ENCODE assay signal across 17 cellular contexts in genomic region chr6:134590449-134590848, GRCh38.
DNase-seq lines count a peak whose midpoint lies in the region; ATAC-seq and TF ChIP-seq lines count a peak whose summit lies in the region.
"Had no signal": no experiment of that assay in that cellular context is flagged by ENCODE, and none has a peak within 500 bp of the region (broad histone marks: within the 10 kb centered on the region; RNA-seq: fewer than 3 reads in every experiment).

No MANE protein-coding gene starts in this region.

- TF ChIP-seq EP300 in SK-N-SH (IDR thresholded peaks at IDR 0.05; ENCODE audit: borderline replicate concordance in 1 of 2, low read depth in 1 of 2, low read length in 1 of 2): no peak

- H3K27me3 Mint-ChIP-seq in GM23338 (ENCODE audit: insufficient read depth, low read depth, poor library complexity): peaks cover 2% of the 10 kb centered on the region
- no peaks in the 10 kb centered on the region for H3K27me3 Mint-ChIP-seq in progenitor cell of endocrine pancreas

- H3K27me3 ChIP-seq in GM23338 (ENCODE audit: insufficient read depth) (no peaks in the 10 kb centered on the region), SK-N-SH (ENCODE audit: insufficient read depth) (no peaks in the 10 kb centered on the region)

- H2AFZ ChIP-seq in GM23338: no peak overlapping the region; the same call in 1 of the 2 replicates
- peak overlapping the region; percentile 46; the same call in 1 of the 2 replicates for H2AFZ ChIP-seq in SK-N-SH (ENCODE audit: low read depth)

- no peak for ATAC-seq in GM23338
- ATAC-seq in HG03108 (IDR thresholded peaks at IDR 0.05; ENCODE audit: unreplicated experiment): no peak
- ATAC-seq: left lobe of liver, psoas muscle, WTC11 had no signal

- H3K4me3 Mint-ChIP-seq in GM23338 (no peak overlapping the region), progenitor cell of endocrine pancreas (ENCODE audit: low read depth) (no peak overlapping the region)
- H3K4me3 Mint-ChIP-seq: WTC11 had no signal

- H3K9me3 Mint-ChIP-seq in GM23338 (no peaks in the 10 kb centered on the region), progenitor cell of endocrine pancreas (ENCODE audit: low read depth) (no peaks in the 10 kb centered on the region)
- H3K9me3 Mint-ChIP-seq: WTC11 had no signal

- H3K36me3 Mint-ChIP-seq in GM23338 (ENCODE audit: low read depth) (no peaks in the 10 kb centered on the region), progenitor cell of endocrine pancreas (ENCODE audit: insufficient read depth) (no peaks in the 10 kb centered on the region)
- H3K36me3 Mint-ChIP-seq: WTC11 had no signal

- H3K4me1 Mint-ChIP-seq in GM23338 (peaks cover 8% of the 10 kb centered on the region; the same call in 2 of the 3 replicates), progenitor cell of endocrine pancreas (ENCODE audit: low read depth) (peaks cover 5% of the 10 kb centered on the region)

- TF ChIP-seq CTCF in GM23338 (conservative IDR thresholded peaks at IDR 0.05; ENCODE audit: low read depth in 2 of 2): no peak
- no peak for TF ChIP-seq CTCF in SK-N-SH (IDR thresholded peaks at IDR 0.05)
- TF ChIP-seq CTCF in GM10248 (IDR thresholded peaks at IDR 0.05; ENCODE audit: control extremely low read depth, extremely low read depth, low read depth, missing control alignments): no peak
- no peak for TF ChIP-seq CTCF in progenitor cell of endocrine pancreas (IDR thresholded peaks at IDR 0.05; ENCODE audit: unreplicated experiment)

- no peak overlapping the region for H3K27ac ChIP-seq in GM23338 (ENCODE audit: low read depth)
- H3K27ac ChIP-seq in SK-N-SH (ENCODE audit: low read depth in 2 of 2, low read length in 1 of 2): peak overlapping the region in 1 of 2 experiments; percentile 95; a peak in 2 of 4 replicates
- H3K27ac ChIP-seq: psoas muscle, thoracic aorta had no signal

- H3K9me3 ChIP-seq in SK-N-SH: no peaks in the 10 kb centered on the region
- H3K9me3 ChIP-seq: psoas muscle, thoracic aorta had no signal

- 92% methylated on average over 7 of the region's 7 CpGs for WGBS in SK-N-SH (ENCODE audit: low lambda C conversion rate)

- peaks cover 5% of the 10 kb centered on the region; the same call in 1 of the 2 replicates for H3K4me1 ChIP-seq in GM23338 (ENCODE audit: insufficient read depth)
- peaks cover 0 to 3% of the 10 kb centered on the region in 2 experiments; a peak in 1 of 4 replicates for H3K4me1 ChIP-seq in SK-N-SH (ENCODE audit: control insufficient read depth in 1 of 2, insufficient read depth in 2 of 2, low read depth in 1 of 2, low read length in 1 of 2)
- H3K4me1 ChIP-seq: psoas muscle had no signal

- H3K36me3 ChIP-seq in GM23338 (ENCODE audit: insufficient read depth): no peaks in the 10 kb centered on the region
- no peaks in the 10 kb centered on the region for H3K36me3 ChIP-seq in SK-N-SH (replicated peaks in 1 of 2; ENCODE audit: control insufficient read depth in 1 of 2, insufficient read depth in 2 of 2, low read length in 1 of 2)
- H3K36me3 ChIP-seq: thoracic aorta had no signal

- peak overlapping the region; percentile 2; the same call in 1 of the 2 replicates for H3K27ac Mint-ChIP-seq in GM23338
- no peak overlapping the region for H3K27ac Mint-ChIP-seq in progenitor cell of endocrine pancreas

- 0 out of 2 replicates have a peak, but pooled peaks cover 4% of the 10 kb centered on the region for H3K9me2 ChIP-seq in GM23338 (ENCODE audit: insufficient read depth)
- H3K9me2 ChIP-seq in SK-N-SH: no peaks in the 10 kb centered on the region

- H3F3A ChIP-seq in GM23338 (replicated peaks; ENCODE audit: low read depth) (no peaks in the 10 kb centered on the region), SK-N-SH (replicated peaks; ENCODE audit: insufficient read depth) (peaks cover 20% of the 10 kb centered on the region)

- H3K9ac ChIP-seq in SK-N-SH: peak overlapping the region; percentile 37; the same call in 1 of the 2 replicates

- H3K79me2 ChIP-seq in GM23338 (replicated peaks; ENCODE audit: insufficient read depth) (no peaks in the 10 kb centered on the region), SK-N-SH (ENCODE audit: insufficient read depth) (no peaks in the 10 kb centered on the region)

- no peak for DNase-seq in GM23338 (ENCODE audit: low spot score)
- DNase-seq in SK-N-SH: no peak
- peak; percentile 59 for DNase-seq in fibroblast of peridontal ligament (ENCODE audit: extremely low read depth)
- DNase-seq in GM10248 (ENCODE audit: extremely low spot score): no peak
- no peak for DNase-seq in kidney glomerular epithelial cell (lab: John Stamatoyannopoulos, UW)
- no peak for DNase-seq in progenitor cell of endocrine pancreas (ENCODE audit: low spot score, unreplicated experiment)
- DNase-seq: activated CD8-positive, alpha-beta memory T cell treated with anti-CD3 and anti-CD28 coated beads, Interleukin-2, amount 50 U/mL, for 4 hours; activated naive CD4-positive, alpha-beta T cell treated with Interleukin-2 at 50 U/mL for 16 hours; caudate nucleus; GF-D8; hypothalamus; NCI-H1105; psoas muscle had no signal

- H4K20me1 ChIP-seq in GM23338 (replicated peaks; ENCODE audit: insufficient read depth): no peaks in the 10 kb centered on the region
- H4K20me1 ChIP-seq in SK-N-SH (ENCODE audit: insufficient read depth): no peaks in the 10 kb centered on the region

- H3K4me2 ChIP-seq in GM23338 (no peak overlapping the region), SK-N-SH (no peak overlapping the region)

- no peak for TF ChIP-seq RAD21 in SK-N-SH (IDR thresholded peaks at IDR 0.05; ENCODE audit: low read length)

- CTCF ChIA-PET in SK-N-SH (lab: Yijun Ruan, JAX): interaction anchor here (0.6 kb wide), 1 partner anchor 10 kb away, joined by 3 read pairs; no protein-coding TSS in a partner anchor
- CTCF ChIA-PET in GM10248 (lab: Yijun Ruan, JAX): interaction anchor here (1.0 to 1.6 kb wide), 2 partner anchors 24 to 424 kb away, joined by 3 read pairs; no protein-coding TSS in a partner anchor

- POLR2A ChIA-PET in SK-N-SH (lab: Yijun Ruan, JAX) (no interaction called here), GM10248 (lab: Yijun Ruan, JAX) (no interaction called here)

- H3K4me3 ChIP-seq in GM23338: no peak overlapping the region
- no peak overlapping the region for H3K4me3 ChIP-seq in SK-N-SH (ENCODE audit: low read depth in 2 of 2, low read length in 1 of 2)
- H3K4me3 ChIP-seq: psoas muscle, thoracic aorta had no signal

TF ChIP-seq in GM23338, 12 proteins besides CTCF, POLR2A, EP300 and RAD21 (continues in another document):
- TF ChIP-seq REST (IDR thresholded peaks at IDR 0.05; ENCODE audit: unreplicated experiment): no peak

TF ChIP-seq in SK-N-SH, 30 proteins besides CTCF, POLR2A, EP300 and RAD21:
- TF ChIP-seq REST (IDR thresholded peaks at IDR 0.05; ENCODE audit: low read depth, low read length): no peak
- TF ChIP-seq SMC3 (IDR thresholded peaks at IDR 0.05; ENCODE audit: low read depth, low read length): no peak
- no peak for TF ChIP-seq TAF1 (IDR thresholded peaks at IDR 0.05; ENCODE audit: borderline replicate concordance, low read depth, low read length)
- no peak for TF ChIP-seq NRF1 (IDR thresholded peaks at IDR 0.05; ENCODE audit: low read depth, low read length)
- no peak for TF ChIP-seq MXI1 (IDR thresholded peaks at IDR 0.05; ENCODE audit: low read depth, low read length)
- TF ChIP-seq ELF1 (IDR thresholded peaks at IDR 0.05): no peak
- no peak for TF ChIP-seq IRF3 (IDR thresholded peaks at IDR 0.05; ENCODE audit: low read depth, low read length)
- no peak for TF ChIP-seq MEF2A (IDR thresholded peaks at IDR 0.05; ENCODE audit: borderline replicate concordance, low read depth)
- no peak for TF ChIP-seq GATA2 (CRISPR knock-in tag; IDR thresholded peaks at IDR 0.05)
